In genomic region chr11:102120006-102120405, GRCh38 we compare ENCODE assay signal across 12 cellular contexts. TPM values are rescaled to one million over a fixed set of nuclear protein-coding genes. Genes with fewer than 3 reads are reported as not detected.
DNase-seq lines count a peak whose midpoint lies in the region; ATAC-seq and TF ChIP-seq lines count a peak whose summit lies in the region.
"Had no signal": no experiment of that assay in that cellular context is flagged by ENCODE, and none has a peak within 500 bp of the region (broad histone marks: within the 10 kb centered on the region; RNA-seq: fewer than 3 reads in every experiment).

No MANE protein-coding gene starts in this region.

- intact Hi-C loops in lower lobe of right lung (cut with DNase I) = no loop called here

- H3K79me2 ChIP-seq in ACC112 (ENCODE audit: control insufficient read depth, insufficient read depth, low read length, unreplicated experiment) = peaks cover 97% of the 10 kb centered on the region

- H2AFZ ChIP-seq in ACC112 (ENCODE audit: low read length, unreplicated experiment) = no peak overlapping the region

- ATAC-seq in lower lobe of right lung = peak; percentile 45 to 62
- ATAC-seq in GM18870 (IDR thresholded peaks at IDR 0.05; ENCODE audit: unreplicated experiment) = no peak
- no peak for ATAC-seq in HG02852 (IDR thresholded peaks at IDR 0.05; ENCODE audit: unreplicated experiment)

- H3K27me3 ChIP-seq in ACC112 (ENCODE audit: insufficient read depth, low read length) = no peaks in the 10 kb centered on the region
- no peaks in the 10 kb centered on the region for H3K27me3 ChIP-seq in HUES64 (ENCODE audit: insufficient read depth, low read length)
- H3K27me3 ChIP-seq in lower lobe of right lung (ENCODE audit: low read depth) = no peaks in the 10 kb centered on the region

- H3K9me3 ChIP-seq in HUES64 (ENCODE audit: insufficient read depth, low read depth, low read length) (0 out of 2 replicates have a peak, but pooled peaks cover 3% of the 10 kb centered on the region), lower lobe of right lung (no peaks in the 10 kb centered on the region)
- H3K9me3 ChIP-seq: BE2C had no signal

- 18% methylated on average over 4 of the region's 4 CpGs for WGBS in HUES64

- TF ChIP-seq CTCF in coronary artery (IDR thresholded peaks at IDR 0.05) = no peak
- TF ChIP-seq CTCF in lower lobe of right lung (IDR thresholded peaks at IDR 0.05) = no peak

- H3K4me1 ChIP-seq in ACC112 (ENCODE audit: control insufficient read depth, insufficient read depth, low read length, unreplicated experiment) = peaks cover 61% of the 10 kb centered on the region
- peaks cover 65% of the 10 kb centered on the region for H3K4me1 ChIP-seq in HUES64 (ENCODE audit: insufficient read depth, low read length)
- H3K4me1 ChIP-seq in lower lobe of right lung = peaks cover 57% of the 10 kb centered on the region
- H3K4me1 ChIP-seq: BE2C had no signal

- H3K4me3 ChIP-seq in ACC112 (ENCODE audit: low read depth, low read length) = peak overlapping the region; percentile 43
- H3K4me3 ChIP-seq in HUES64 (ENCODE audit: low read length) = no peak overlapping the region
- peak overlapping the region; percentile 12 for H3K4me3 ChIP-seq in coronary artery
- H3K4me3 ChIP-seq in lower lobe of right lung = no peak overlapping the region

- DNase-seq in coronary artery (ENCODE audit: low spot score) (no peak), lower lobe of right lung (no peak), NCI-H1105 treated with DMSO at 0.1 percent for 48 hours (lab: John Stamatoyannopoulos, UW) (no peak), amniotic stem cell (lab: John Stamatoyannopoulos, UW) (no peak)
- DNase-seq: activated naive CD4-positive, alpha-beta T cell treated with anti-CD3 and anti-CD28 coated beads, Interleukin-2, amount 50 U/mL, for 16 hours; BE2C; effector CD4-positive, alpha-beta T cell; GF-D8 had no signal

- no peak overlapping the region; the same call in 1 of the 2 replicates for H3K9ac ChIP-seq in HUES64 (ENCODE audit: low read depth, low read length)

- H3K27ac ChIP-seq in ACC112 (ENCODE audit: low read depth, low read length) (peak overlapping the region; percentile 72), HUES64 (ENCODE audit: low read depth, low read length) (peak overlapping the region; percentile 37; the same call in 1 of the 2 replicates), coronary artery (peak overlapping the region; percentile 23 to 43), lower lobe of right lung (peak overlapping the region; percentile 18)

- peaks cover 15% of the 10 kb centered on the region for H3K36me3 ChIP-seq in ACC112 (ENCODE audit: insufficient read depth, low read length)
- H3K36me3 ChIP-seq in HUES64 (ENCODE audit: insufficient read depth, low read length) = peaks cover 29% of the 10 kb centered on the region
- peaks cover 8% of the 10 kb centered on the region for H3K36me3 ChIP-seq in lower lobe of right lung
- H3K36me3 ChIP-seq: BE2C had no signal

RNA-seq across cellular contexts. Expression of gene YAP1, which starts 9.8 kb away (rescaled TPM):
- 99.2 TPM for polyA plus RNA-seq in HUES64 (2013, experiment 1 of 2)
- 111 TPM for polyA plus RNA-seq in HUES64 (2013, experiment 2 of 2)
- total RNA-seq in lower lobe of right lung = 105 TPM

Comparison
In these comparisons a context has a peak if more than half of its experiments do, and no peak if none do; other contexts are left out.
1. H3K27ac ChIP-seq: peak in every context shown above with its lines; median percentile 72 in ACC112; 37 in HUES64; 33 in coronary artery; 18 in lower lobe of right lung.
2. H3K4me3 ChIP-seq: peak in ACC112 (single experiment) and coronary artery (single experiment); none in HUES64 (single experiment) and lower lobe of right lung (single experiment).
3. ATAC-seq: peak in lower lobe of right lung (2 of 2); none in GM18870 (single experiment) and HG02852 (single experiment).